14 cellular contexts compared by ENCODE assay signal in the genomic region with DNA sequence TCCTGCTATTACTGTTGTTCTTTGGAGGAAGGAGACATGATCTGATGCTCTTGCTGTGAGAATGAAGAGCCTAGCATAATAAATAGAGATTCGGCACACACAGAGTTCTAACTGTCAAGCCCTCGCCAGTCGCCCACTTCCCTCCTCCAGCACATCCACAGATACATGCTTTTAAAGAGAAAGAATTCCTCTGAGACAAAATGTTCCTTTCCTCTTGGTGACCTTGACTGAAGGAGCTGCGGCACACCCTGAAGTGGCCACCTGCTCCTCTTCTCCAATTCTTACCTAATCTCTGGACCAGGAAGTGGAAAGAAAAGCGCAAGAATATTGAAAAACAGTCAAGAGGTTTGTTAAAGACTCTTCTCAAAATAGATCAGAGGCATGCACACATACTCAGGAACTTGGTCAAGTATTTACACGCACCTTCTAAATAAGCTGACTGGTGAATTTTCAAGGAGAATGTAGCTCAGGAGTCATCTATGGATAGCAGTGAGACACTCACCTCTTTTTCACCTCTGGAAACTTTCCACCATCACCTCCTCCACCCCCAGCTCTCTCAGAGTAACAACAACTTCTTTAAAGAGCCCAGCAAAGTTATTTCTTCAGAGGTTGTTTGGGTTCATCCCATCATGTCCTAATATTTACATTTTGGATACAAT.
"Had no signal": no experiment of that assay in that cellular context is flagged by ENCODE, and none has a peak within 500 bp of the region (broad histone marks: within the 10 kb centered on the region; RNA-seq: fewer than 3 reads in every experiment).

No MANE protein-coding gene starts in this region.

- H3K9me3 Mint-ChIP-seq: activated B cell treated with CpG ODN at 0.5 μM for 24 hours; activated CD4-positive, alpha-beta T cell treated with anti-CD3 and anti-CD28 coated beads, Interleukin-2, amount 10 ng/mL, durations not matched to agents 7 days and 5 days; activated naive CD4-positive, alpha-beta T cell treated with anti-CD3 and anti-CD28 coated beads for 36 hours; activated T-helper 17 cell treated with anti-CD3 and anti-CD28 coated beads, Interleukin-2, amount 50 U/mL, for 72 hours; stimulated activated naive CD8-positive, alpha-beta T cell treated with anti-CD3 and anti-CD28 coated beads, Interleukin-15, Interleukin-2, amounts not matched to agents 100 ng/mL and 50 ng/mL, for 24 hours had no signal

- H3K27ac ChIP-seq: uterus had no signal

- H3K9me3 ChIP-seq: uterus had no signal

- H3K27me3 ChIP-seq: uterus had no signal

- H3K4me3 ChIP-seq: uterus had no signal

- ATAC-seq: activated T-helper 17 cell treated with anti-CD3 and anti-CD28 coated beads, Interleukin-2, amount 50 U/mL, for 72 hours; effector memory CD8-positive, alpha-beta T cell; T-helper 17 cell had no signal

- DNase-seq: activated B cell treated with CpG ODN at 0.5 μM for 24 hours; activated CD4-positive, alpha-beta T cell treated with anti-CD3 and anti-CD28 coated beads, Interleukin-2, amount 10 ng/mL, durations not matched to agents 7 days and 5 days; activated naive CD4-positive, alpha-beta T cell treated with anti-CD3 and anti-CD28 coated beads for 36 hours; activated T-cell treated with anti-CD3 and anti-CD28 coated beads for 4 hours; effector memory CD8-positive, alpha-beta T cell; hypothalamus; nephron progenitor cell; stimulated activated CD4-positive, alpha-beta T cell treated with anti-CD3 and anti-CD28 coated beads, Interleukin-4, amount 100 ng/mL, for 1 hour; T-helper 17 cell; uterus had no signal

- H3K4me3 Mint-ChIP-seq: activated B cell treated with CpG ODN at 0.5 μM for 24 hours; activated CD4-positive, alpha-beta T cell treated with anti-CD3 and anti-CD28 coated beads, Interleukin-2, amount 10 ng/mL, durations not matched to agents 7 days and 5 days; activated naive CD4-positive, alpha-beta T cell treated with anti-CD3 and anti-CD28 coated beads for 36 hours; activated T-helper 17 cell treated with anti-CD3 and anti-CD28 coated beads, Interleukin-2, amount 50 U/mL, for 72 hours; central memory CD8-positive, alpha-beta T cell; effector memory CD8-positive, alpha-beta T cell; memory B cell; nephron progenitor cell; stimulated activated naive CD8-positive, alpha-beta T cell treated with anti-CD3 and anti-CD28 coated beads, Interleukin-15, Interleukin-2, amounts not matched to agents 100 ng/mL and 50 ng/mL, for 24 hours; T-helper 17 cell had no signal

- H3K4me1 ChIP-seq: uterus had no signal

- H3K4me1 Mint-ChIP-seq: activated CD4-positive, alpha-beta T cell treated with anti-CD3 and anti-CD28 coated beads, Interleukin-2, amount 10 ng/mL, durations not matched to agents 7 days and 5 days; activated T-helper 17 cell treated with anti-CD3 and anti-CD28 coated beads, Interleukin-2, amount 50 U/mL, for 72 hours; central memory CD8-positive, alpha-beta T cell; T-helper 17 cell had no signal

- H3K27ac Mint-ChIP-seq: activated CD4-positive, alpha-beta T cell treated with anti-CD3 and anti-CD28 coated beads, Interleukin-2, amount 10 ng/mL, durations not matched to agents 7 days and 5 days; activated naive CD4-positive, alpha-beta T cell treated with anti-CD3 and anti-CD28 coated beads for 36 hours; activated T-helper 17 cell treated with anti-CD3 and anti-CD28 coated beads, Interleukin-2, amount 50 U/mL, for 72 hours; effector memory CD8-positive, alpha-beta T cell; memory B cell; nephron progenitor cell; stimulated activated naive CD8-positive, alpha-beta T cell treated with anti-CD3 and anti-CD28 coated beads, Interleukin-15, Interleukin-2, amounts not matched to agents 100 ng/mL and 50 ng/mL, for 24 hours; T-helper 17 cell had no signal

- H3K36me3 ChIP-seq: uterus had no signal

- H3K27me3 Mint-ChIP-seq: activated B cell treated with CpG ODN at 0.5 μM for 24 hours; activated CD4-positive, alpha-beta T cell treated with anti-CD3 and anti-CD28 coated beads, Interleukin-2, amount 10 ng/mL, durations not matched to agents 7 days and 5 days; activated T-helper 17 cell treated with anti-CD3 and anti-CD28 coated beads, Interleukin-2, amount 50 U/mL, for 72 hours; central memory CD8-positive, alpha-beta T cell; memory B cell; stimulated activated naive CD8-positive, alpha-beta T cell treated with anti-CD3 and anti-CD28 coated beads, Interleukin-15, Interleukin-2, amounts not matched to agents 100 ng/mL and 50 ng/mL, for 24 hours; T-helper 17 cell had no signal
